ENCODE assay signal across 21 cellular contexts in genomic region chr1:182886985-182887384, GRCh38. TPM values are rescaled to one million over a fixed set of nuclear protein-coding genes. Genes with fewer than 3 reads are reported as not detected.
DNase-seq lines count a peak whose midpoint lies in the region; ATAC-seq, FAIRE-seq and TF ChIP-seq lines count a peak whose summit lies in the region.
"Had no signal": no experiment of that assay in that cellular context is flagged by ENCODE, and none has a peak within 500 bp of the region (broad histone marks: within the 10 kb centered on the region; RNA-seq: fewer than 3 reads in every experiment).

No MANE protein-coding gene starts in this region.

- H3K9me3 ChIP-seq in astrocyte (ENCODE audit: insufficient read depth, low read depth, low read length), result no peaks in the 10 kb centered on the region
- no peaks in the 10 kb centered on the region for H3K9me3 ChIP-seq in heart left ventricle
- no peaks in the 10 kb centered on the region for H3K9me3 ChIP-seq in ovary
- H3K9me3 ChIP-seq: HAP-1 had no signal

- H4K20me1 ChIP-seq in GM23338 (replicated peaks; ENCODE audit: insufficient read depth), result peaks cover 12% of the 10 kb centered on the region; the same call in 1 of the 2 replicates
- peaks cover 31% of the 10 kb centered on the region for H4K20me1 ChIP-seq in astrocyte (ENCODE audit: insufficient read depth, low read length)

- WGBS in heart left ventricle, 4 donors, result 93 to 99% (median 96%) methylated on average over 11 of the region's 11 CpGs
- WGBS in ovary, 3 donors, result 96% methylated on average over 11 of the region's 11 CpGs

- H3K4me1 ChIP-seq in GM23338 (ENCODE audit: insufficient read depth) (no peaks in the 10 kb centered on the region; the same call in 1 of the 2 replicates), astrocyte (ENCODE audit: insufficient read depth, low read length) (no peaks in the 10 kb centered on the region), heart left ventricle (no peaks in the 10 kb centered on the region), ovary (ENCODE audit: insufficient read depth) (no peaks in the 10 kb centered on the region)
- H3K4me1 ChIP-seq: HAP-1 had no signal

- no peak overlapping the region for H3K9ac ChIP-seq in astrocyte (ENCODE audit: low read length)

- no peak for TF ChIP-seq EP300 in ovary (IDR thresholded peaks at IDR 0.05)

- H2AFZ ChIP-seq in GM23338 (no peak overlapping the region), astrocyte (ENCODE audit: low read depth, low read length) (no peak overlapping the region)

- no peak for DNase-seq in activated CD4-positive, alpha-beta T cell treated with anti-CD3 and anti-CD28 coated beads, Interleukin-2, amount 10 ng/mL, durations not matched to agents 24 days and 14 days
- no peak for DNase-seq in activated CD4-positive, alpha-beta T cell treated with anti-CD3 and anti-CD28 coated beads for 1 hour
- DNase-seq in GM23338 (ENCODE audit: low spot score) (no peak), astrocyte (ENCODE audit: low read depth) (no peak), sciatic nerve (ENCODE audit: low spot score) (no peak), heart left ventricle (no peak), GOT3 (lab: John Stamatoyannopoulos, UW) (no peak), ovary (no peak)
- DNase-seq: COR-L47, DMS 273 treated with DMSO at 0.1 percent for 48 hours, DND-41, NCI-H1105, NCI-H1694, NCI-H2081 treated with DMSO at 0.1 percent for 48 hours, NCI-H748 treated with DMSO at 0.1 percent for 48 hours, SHP77 had no signal

- H3K4me2 ChIP-seq in GM23338, result no peak overlapping the region
- no peak overlapping the region for H3K4me2 ChIP-seq in astrocyte (ENCODE audit: low read length)

- peaks cover 78% of the 10 kb centered on the region for H3K36me3 Mint-ChIP-seq in activated CD4-positive, alpha-beta T cell treated with anti-CD3 and anti-CD28 coated beads, Interleukin-2, amount 10 ng/mL, durations not matched to agents 24 days and 14 days (ENCODE audit: low read depth)
- H3K36me3 Mint-ChIP-seq in GM23338 (ENCODE audit: low read depth) (peaks cover 70% of the 10 kb centered on the region), astrocyte (ENCODE audit: low read depth, unreplicated experiment) (peaks cover 29% of the 10 kb centered on the region)

- H3K27ac ChIP-seq in GM23338 (ENCODE audit: low read depth) (no peak overlapping the region), astrocyte (ENCODE audit: low read depth, low read length) (no peak overlapping the region), heart left ventricle (no peak overlapping the region), ovary (no peak overlapping the region)
- H3K27ac ChIP-seq: 22Rv1, HL-60, SK-N-MC had no signal

- ATAC-seq in GM23338 (no peak), sciatic nerve (peak; percentile 15), heart left ventricle (no peak)

- no peaks in the 10 kb centered on the region for H3K9me3 Mint-ChIP-seq in activated CD4-positive, alpha-beta T cell treated with anti-CD3 and anti-CD28 coated beads, Interleukin-2, amount 10 ng/mL, durations not matched to agents 24 days and 14 days
- no peaks in the 10 kb centered on the region; the same call in 1 of the 3 replicates for H3K9me3 Mint-ChIP-seq in GM23338
- no peaks in the 10 kb centered on the region for H3K9me3 Mint-ChIP-seq in astrocyte (ENCODE audit: unreplicated experiment)

- peaks cover 31% of the 10 kb centered on the region for H3F3A ChIP-seq in GM23338 (replicated peaks; ENCODE audit: low read depth)

- TF ChIP-seq CTCF in GM23338 (conservative IDR thresholded peaks at IDR 0.05; ENCODE audit: low read depth in 2 of 2) (no peak), astrocyte (IDR thresholded peaks at IDR 0.05; ENCODE audit: insufficient read depth, low read depth, low read length) (no peak), heart left ventricle (IDR thresholded peaks at IDR 0.05) (no peak), ovary (IDR thresholded peaks at IDR 0.05) (no peak)

- FAIRE-seq in astrocyte (lab: Jason Lieb, UNC), result no peak

- no peaks in the 10 kb centered on the region for H3K9me2 ChIP-seq in GM23338 (ENCODE audit: insufficient read depth)

- H3K4me3 Mint-ChIP-seq in activated CD4-positive, alpha-beta T cell treated with anti-CD3 and anti-CD28 coated beads, Interleukin-2, amount 10 ng/mL, durations not matched to agents 24 days and 14 days, result no peak overlapping the region
- H3K4me3 Mint-ChIP-seq in GM23338 (no peak overlapping the region), astrocyte (ENCODE audit: unreplicated experiment) (no peak overlapping the region)
- H3K4me3 Mint-ChIP-seq: CD14-positive monocyte had no signal

- H3K27me3 ChIP-seq in GM23338 (ENCODE audit: insufficient read depth) (no peaks in the 10 kb centered on the region), astrocyte (ENCODE audit: insufficient read depth, low read length) (no peaks in the 10 kb centered on the region), heart left ventricle (no peaks in the 10 kb centered on the region), ovary (no peaks in the 10 kb centered on the region)

- TF ChIP-seq POLR2A in heart left ventricle (IDR thresholded peaks at IDR 0.05) (no peak), ovary (IDR thresholded peaks at IDR 0.05) (no peak)

- H3K4me3 ChIP-seq in GM23338, result no peak overlapping the region
- no peak overlapping the region for H3K4me3 ChIP-seq in astrocyte (ENCODE audit: insufficient read depth, low read depth, low read length)
- H3K4me3 ChIP-seq in heart left ventricle, result no peak overlapping the region
- no peak overlapping the region for H3K4me3 ChIP-seq in ovary
- H3K4me3 ChIP-seq: HAP-1, SK-N-MC had no signal

- H3K4me1 Mint-ChIP-seq in activated CD4-positive, alpha-beta T cell treated with anti-CD3 and anti-CD28 coated beads, Interleukin-2, amount 10 ng/mL, durations not matched to agents 24 days and 14 days, result peaks cover 25% of the 10 kb centered on the region
- peaks cover 12% of the 10 kb centered on the region; the same call in 2 of the 3 replicates for H3K4me1 Mint-ChIP-seq in GM23338
- H3K4me1 Mint-ChIP-seq in astrocyte (ENCODE audit: low read depth, unreplicated experiment), result peaks cover 6% of the 10 kb centered on the region

- H3K36me3 ChIP-seq in GM23338 (ENCODE audit: insufficient read depth) (peaks cover 50% of the 10 kb centered on the region), astrocyte (ENCODE audit: insufficient read depth, low read length) (peaks cover 64% of the 10 kb centered on the region), heart left ventricle (peaks cover 0 to 81% (median 69%) of the 10 kb centered on the region in 9 donors), ovary (no peaks in the 10 kb centered on the region)

- H3K27me3 Mint-ChIP-seq in activated CD4-positive, alpha-beta T cell treated with anti-CD3 and anti-CD28 coated beads, Interleukin-2, amount 10 ng/mL, durations not matched to agents 24 days and 14 days, result no peaks in the 10 kb centered on the region
- H3K27me3 Mint-ChIP-seq in GM23338 (ENCODE audit: insufficient read depth, low read depth, poor library complexity) (peaks cover 8% of the 10 kb centered on the region), astrocyte (ENCODE audit: low read depth, unreplicated experiment) (no peaks in the 10 kb centered on the region)

- peak overlapping the region; percentile 6 for H3K27ac Mint-ChIP-seq in activated CD4-positive, alpha-beta T cell treated with anti-CD3 and anti-CD28 coated beads, Interleukin-2, amount 10 ng/mL, durations not matched to agents 24 days and 14 days
- H3K27ac Mint-ChIP-seq in GM23338 (no peak overlapping the region), astrocyte (ENCODE audit: unreplicated experiment) (peak overlapping the region; percentile 20)

- intact Hi-C loops in activated CD4-positive, alpha-beta T cell treated with anti-CD3 and anti-CD28 coated beads, Interleukin-2, amount 10 ng/mL, durations not matched to agents 24 days and 14 days (cut with micrococcal nuclease), result no loop called here
- intact Hi-C loops in sciatic nerve (cut with DNase I), result no loop called here
- intact Hi-C loops in heart left ventricle (cut with DNase I), result loop anchor here in 2 of 10 donors (10.0 kb wide), 2 partner anchors 238 to 258 kb away; no protein-coding TSS in a partner anchor
- intact Hi-C loops in ovary (cut with DNase I), result no loop called here

- H3K79me2 ChIP-seq in GM23338 (replicated peaks; ENCODE audit: insufficient read depth), result no peaks in the 10 kb centered on the region
- H3K79me2 ChIP-seq in astrocyte (ENCODE audit: insufficient read depth, low read length), result peaks cover 2% of the 10 kb centered on the region

RNA-seq across cellular contexts. Expression of gene DHX9, which starts 47.8 kb away (rescaled TPM):
- 344 and 355 TPM in 2 replicates for total RNA-seq in activated CD4-positive, alpha-beta T cell treated with anti-CD3 and anti-CD28 coated beads, Interleukin-2, amount 10 ng/mL, durations not matched to agents 24 days and 14 days
- total RNA-seq in GM23338 (2014; rRNA removed; shearing (Covaris generic)), result 239 and 262 TPM in 2 replicates
- polyA plus RNA-seq in GM23338 (2016; fragmentation: Nextera tagmentation; extraction: Ambion mirVana), result 127 and 151 TPM in 2 replicates
- total RNA-seq in astrocyte, result 156 and 169 TPM in 2 replicates
- total RNA-seq in sciatic nerve, result 127 TPM
- 10 to 100 TPM; 42.0 to 69.4 (median 60.9) TPM for total RNA-seq in heart left ventricle
- 10 to 100 TPM; 22.6 to 82.9 TPM for polyA plus RNA-seq in heart left ventricle
- 100 to 1,000 TPM in 5 of 7 donors, 10 to 100 TPM in 2; 70.6 to 168 (median 140) TPM for total RNA-seq in ovary
- polyA plus RNA-seq in ovary, result 10 to 100 TPM; 81.5 to 98.0 TPM
